ENCODE assay signal across 10 cellular contexts in the genomic region with DNA sequence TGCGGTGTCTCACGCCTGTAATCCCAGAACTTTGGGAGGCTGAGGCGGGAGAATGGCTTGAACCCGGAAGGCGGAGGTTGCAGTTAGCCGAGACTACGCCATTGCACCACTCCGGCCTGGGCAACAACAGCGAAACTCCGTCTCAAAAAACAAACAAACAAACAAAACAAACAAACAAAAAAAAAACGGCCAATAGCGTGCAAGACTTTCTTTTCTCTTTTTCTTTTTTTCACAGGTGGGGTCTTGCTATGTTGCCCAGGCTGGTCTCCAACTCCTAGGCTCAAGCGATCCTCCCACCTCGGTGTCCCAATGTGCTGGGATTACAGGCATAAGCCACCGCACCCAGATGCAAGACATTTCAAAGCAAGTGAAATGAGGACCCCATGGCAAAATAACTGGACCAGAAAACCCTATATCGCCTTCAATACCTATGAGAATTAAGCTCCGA. TPM values are rescaled to one million over a fixed set of nuclear protein-coding genes. Genes with fewer than 3 reads are reported as not detected.
A peak's percentile ranks its signal among the peaks of the same experiment; 100 is the strongest.
DNase-seq lines count a peak whose midpoint lies in the region; ATAC-seq, FAIRE-seq and TF ChIP-seq lines count a peak whose summit lies in the region.
"Had no signal": no experiment of that assay in that cellular context is flagged by ENCODE, and none has a peak within 500 bp of the region (broad histone marks: within the 10 kb centered on the region; RNA-seq: fewer than 3 reads in every experiment).

No MANE protein-coding gene starts in this region.

- no peak for TF ChIP-seq EP300 in GM12878 (IDR thresholded peaks at IDR 0.05; ENCODE audit: borderline replicate concordance in 1 of 2, control insufficient read depth in 1 of 2, low read depth in 2 of 2, low read length in 2 of 2)

- in situ Hi-C loops in GM12878 (cut with MboI), result no loop called here

- H3K36me3 ChIP-seq in GM12878 (ENCODE audit: control insufficient read depth in 2 of 2, insufficient read depth in 2 of 2, low read length in 1 of 2), result no peaks in the 10 kb centered on the region

- H3K36me3 Mint-ChIP-seq in activated T-cell treated with anti-CD3 and anti-CD28 coated beads, Interleukin-2, amount 50 U/mL, for 72 hours (ENCODE audit: insufficient read depth in 2 of 2), result peaks cover 0 to 2% of the 10 kb centered on the region in 2 donors
- peaks cover 7% of the 10 kb centered on the region for H3K36me3 Mint-ChIP-seq in type B pancreatic cell

- peaks cover 58% of the 10 kb centered on the region for H3K4me1 Mint-ChIP-seq in activated T-cell treated with anti-CD3 and anti-CD28 coated beads, Interleukin-2, amount 50 U/mL, for 72 hours (ENCODE audit: low read depth)
- peaks cover 34% of the 10 kb centered on the region for H3K4me1 Mint-ChIP-seq in type B pancreatic cell (ENCODE audit: unreplicated experiment)

- FAIRE-seq in GM12878 (lab: Jason Lieb, UNC), result no peak

- H3K27me3 Mint-ChIP-seq in activated T-cell treated with anti-CD3 and anti-CD28 coated beads, Interleukin-2, amount 50 U/mL, for 72 hours (ENCODE audit: low read depth), result no peaks in the 10 kb centered on the region
- no peaks in the 10 kb centered on the region for H3K27me3 Mint-ChIP-seq in type B pancreatic cell

- 95% methylated on average over 17 of the region's 17 CpGs for WGBS in GM12878 (ENCODE audit: insufficient coverage, insufficient replicate concordance, low lambda C conversion rate, missing lambda C conversion rate)

- no peak overlapping the region for H3K9ac ChIP-seq in GM12878 (ENCODE audit: control insufficient read depth, insufficient read depth, low read length)

- no peak overlapping the region for H3K27ac Mint-ChIP-seq in activated T-cell treated with anti-CD3 and anti-CD28 coated beads, Interleukin-2, amount 50 U/mL, for 72 hours
- peak overlapping the region; percentile 92 for H3K27ac Mint-ChIP-seq in type B pancreatic cell

- no peaks in the 10 kb centered on the region for H3K9me3 Mint-ChIP-seq in activated T-cell treated with anti-CD3 and anti-CD28 coated beads, Interleukin-2, amount 50 U/mL, for 72 hours
- no peaks in the 10 kb centered on the region for H3K9me3 Mint-ChIP-seq in type B pancreatic cell

- no peak for DNase-seq in activated T-cell treated with anti-CD3 and anti-CD28 coated beads, Interleukin-2, amount 50 U/mL, for 72 hours
- DNase-seq in activated T-cell treated with anti-CD3 and anti-CD28 coated beads, Interleukin-2, amount 50 U/mL, for 48 hours, result no peak
- no peak for DNase-seq in GM12878 (ENCODE audit: low read depth, low spot score)
- peak; percentile 37 for DNase-seq in mesenteric fat pad (ENCODE audit: low spot score)
- DNase-seq in type B pancreatic cell (ENCODE audit: extremely low spot score, unreplicated experiment), result no peak
- DNase-seq in hepatic stellate cell (ENCODE audit: low spot score), result no peak
- no peak for DNase-seq in NCI-H524 treated with DMSO at 0.1 percent for 48 hours (lab: John Stamatoyannopoulos, UW)
- DNase-seq: activated CD4-positive, alpha-beta T cell treated with anti-CD3 and anti-CD28 coated beads, Interleukin-2, amount 50 U/mL, for 4 hours; NCI-H1092 treated with DMSO at 0.1 percent for 48 hours had no signal

- TF ChIP-seq CTCF in GM12878 (IDR thresholded peaks at IDR 0.05 in 2 of 3, conservative IDR thresholded peaks at IDR 0.05 in 1 of 3; ENCODE audit: control insufficient read depth in 2 of 3, extremely low read depth in 1 of 3, insufficient read depth in 1 of 3, low read depth in 3 of 3, low read length in 3 of 3), result no peak
- no peak for TF ChIP-seq CTCF in type B pancreatic cell (conservative IDR thresholded peaks at IDR 0.05)

- intact Hi-C loops in GM12878 (cut with micrococcal nuclease; ENCODE audit: unreplicated experiment), result no loop called here

- RAD21 ChIA-PET in GM12878 (lab: Charles Lee; ENCODE audit: unreplicated experiment), result interaction anchor here (1.6 kb wide), 1 partner anchor 47 kb away, joined by 4 read pairs; no protein-coding TSS in a partner anchor

- peak overlapping the region; percentile 95 to 100 for H3K4me3 Mint-ChIP-seq in activated T-cell treated with anti-CD3 and anti-CD28 coated beads, Interleukin-2, amount 50 U/mL, for 72 hours
- H3K4me3 Mint-ChIP-seq in type B pancreatic cell, result peak overlapping the region; percentile 95

- no peak for TF ChIP-seq POLR2A in GM12878 (IDR thresholded peaks at IDR 0.05; ENCODE audit: low read depth, low read length)

- peak overlapping the region; percentile 75 for H3K4me2 ChIP-seq in GM12878 (ENCODE audit: control insufficient read depth, insufficient read depth)

- H3K79me2 ChIP-seq in GM12878 (ENCODE audit: control insufficient read depth, insufficient read depth, low read length), result peaks cover 62% of the 10 kb centered on the region

- TF ChIP-seq RAD21 in GM12878 (IDR thresholded peaks at IDR 0.05; ENCODE audit: insufficient read depth, low read depth, low read length), result no peak

- peaks cover 18% of the 10 kb centered on the region for H3K4me1 ChIP-seq in GM12878 (ENCODE audit: control insufficient read depth, insufficient read depth, low read length)

- no peak for ATAC-seq in activated T-cell treated with anti-CD3 and anti-CD28 coated beads, Interleukin-2, amount 50 U/mL, for 72 hours (replicated peaks in 1 of 2)
- ATAC-seq in GM12878, result no peak
- no peak for ATAC-seq in GM21786 (IDR thresholded peaks at IDR 0.05; ENCODE audit: unreplicated experiment)

- SMC1A ChIA-PET in GM12878 (lab: Charles Lee; ENCODE audit: uncharacterized antibody, unreplicated experiment), result interaction anchor here (0.7 to 2.7 kb wide), 5 partner anchors 8 to 75 kb away, joined by 3 to 10 read pairs (median 4); no protein-coding TSS in a partner anchor

- POLR2A ChIA-PET in GM12878 (lab: Charles Lee), result interaction anchor here (1.0 to 2.3 kb wide), 3 partner anchors 8 to 13 kb away, joined by 4 to 20 read pairs (median 16); no protein-coding TSS in a partner anchor

- CTCF ChIA-PET in GM12878 (lab: Yijun Ruan, JAX), result interaction anchor here (1.4 to 6.4 kb wide), 2 partner anchors 11 to 76 kb away, joined by 3 to 54 read pairs; a partner anchor contains a TSS

- no peaks in the 10 kb centered on the region for H3K27me3 ChIP-seq in GM12878 (replicated peaks in 1 of 2; ENCODE audit: control insufficient read depth in 2 of 2, insufficient read depth in 2 of 2, low read length in 1 of 2)

- BruUV-seq in GM12878 (replicated peaks; lab: Mats Ljungman, UMichigan), result no TSS peak

- no peak overlapping the region for H2AFZ ChIP-seq in GM12878 (ENCODE audit: control insufficient read depth, low read depth, low read length)

- H3K9me3 ChIP-seq in GM12878 (replicated peaks; ENCODE audit: control insufficient read depth, insufficient read depth, low read length), result no peaks in the 10 kb centered on the region

- no peaks in the 10 kb centered on the region; the same call in 1 of the 2 replicates for H4K20me1 ChIP-seq in GM12878 (ENCODE audit: control insufficient read depth, insufficient read depth)

- peak overlapping the region; percentile 74 for H3K4me3 ChIP-seq in GM12878

- H3K27ac ChIP-seq in GM12878 (ENCODE audit: control insufficient read depth, insufficient read depth), result no peak overlapping the region

TF ChIP-seq in GM12878, 131 proteins besides CTCF, POLR2A, EP300 and RAD21:
- no peak for TF ChIP-seq KLF5 (IDR thresholded peaks at IDR 0.05; ENCODE audit: partially characterized antibody)

RNA-seq across cellular contexts. Expression of a gene that starts 1.6 kb away (rescaled TPM):
- 100 to 1,000 TPM; 111 to 139 TPM for total RNA-seq in activated T-cell treated with anti-CD3 and anti-CD28 coated beads, Interleukin-2, amount 50 U/mL, for 72 hours
- total RNA-seq in GM12878 (2013; cell fraction: nucleolus; rRNA removed), result 269 and 285 TPM in 2 replicates
- total RNA-seq in GM12878 (2014; rRNA removed), result 287 and 299 TPM in 2 replicates
- 178 and 179 TPM in 2 replicates for total RNA-seq in GM12878 (2014; rRNA removed; fragmentation: Illumina TruSeq; extraction: Trizol)
- 336 and 346 TPM in 2 replicates for total RNA-seq in GM12878 (2021)
- polyA plus RNA-seq in GM12878 (2011; ENCODE audit: low read depth), result 193 TPM
- 190 and 232 TPM in 2 replicates for polyA plus RNA-seq in GM12878 (2011; rRNA removed)
- polyA plus RNA-seq in GM12878 (2011; cell fraction: cytosol; rRNA removed), result 284 and 288 TPM in 2 replicates
- 240 and 286 TPM in 2 replicates for polyA plus RNA-seq in GM12878 (2011; cell fraction: nucleus; rRNA removed)
- 258 and 314 TPM in 2 replicates for polyA plus RNA-seq in GM12878 (2012)
- 251 and 258 TPM in 2 replicates for polyA plus RNA-seq in GM12878 (2014; fragmentation: Illumina TruSeq; extraction: Trizol)
- 100 to 1,000 TPM; 280 to 312 TPM for polyA plus RNA-seq in GM12878 (2014; fragmentation: Nextera tagmentation; extraction: Ambion mirVana)
- polyA plus RNA-seq in GM12878 (2014; rRNA removed), result 309 and 310 TPM in 2 replicates
- 100 to 1,000 TPM; 275 to 291 TPM for polyA plus RNA-seq in GM12878 (2016; fragmentation: Nextera tagmentation; extraction: Ambion mirVana)
- 185 and 279 TPM in 2 replicates for polyA minus RNA-seq in GM12878 (2011; rRNA and poly(A)+ RNA removed)
- 85.0 and 93.7 TPM in 2 replicates for polyA minus RNA-seq in GM12878 (2011; cell fraction: cytosol; rRNA and poly(A)+ RNA removed)
- 43.9 and 51.0 TPM in 2 replicates for polyA minus RNA-seq in GM12878 (2011; cell fraction: nucleus; rRNA and poly(A)+ RNA removed)
- total RNA-seq in mesenteric fat pad, result 1,414 TPM
- 487 and 577 TPM in 2 replicates for total RNA-seq in type B pancreatic cell (ENCODE audit: low replicate concordance)
